Comparison of ENCODE assay signal across 8 cellular contexts in genomic region chr3:15794842-15795562, GRCh38. TPM values are rescaled to one million over a fixed set of nuclear protein-coding genes. Genes with fewer than 3 reads are reported as not detected.
DNase-seq lines count a peak whose midpoint lies in the region; ATAC-seq and TF ChIP-seq lines count a peak whose summit lies in the region.

No MANE protein-coding gene starts in this region.

- no peaks in the 10 kb centered on the region for H3K27me3 ChIP-seq in colonic mucosa
- no peaks in the 10 kb centered on the region for H3K27me3 ChIP-seq in ovary

- ATAC-seq in HG03342 (IDR thresholded peaks at IDR 0.05; ENCODE audit: unreplicated experiment), result no peak

- H3K4me3 Mint-ChIP-seq in Calu3 (ENCODE audit: low read depth, unreplicated experiment), result peak overlapping the region; percentile 34

- TF ChIP-seq CTCF in Calu3 (IDR thresholded peaks at IDR 0.05; ENCODE audit: unreplicated experiment) (no peak), colonic mucosa (IDR thresholded peaks at IDR 0.05) (no peak), ovary (IDR thresholded peaks at IDR 0.05) (no peak)

- intact Hi-C loops in Calu3 (cut with micrococcal nuclease; ENCODE audit: unreplicated experiment), result no loop called here
- intact Hi-C loops in colonic mucosa (cut with DNase I), result no loop called here
- intact Hi-C loops in ovary (cut with DNase I), result loop anchor here in 1 of 4 donors (10.0 kb wide), 1 partner anchor 160 kb away; no protein-coding TSS in a partner anchor

- H3K27me3 Mint-ChIP-seq in Calu3 (ENCODE audit: unreplicated experiment), result no peaks in the 10 kb centered on the region

- peaks cover 5% of the 10 kb centered on the region for H3K9me3 Mint-ChIP-seq in Calu3 (ENCODE audit: low read depth, unreplicated experiment)

- BruUV-seq in Calu3 (replicated peaks; lab: Mats Ljungman, UMichigan), result no TSS peak

- H3K4me1 ChIP-seq in colonic mucosa, result no peaks in the 10 kb centered on the region
- H3K4me1 ChIP-seq in ovary (ENCODE audit: insufficient read depth), result peaks cover 1% of the 10 kb centered on the region

- H3K4me3 ChIP-seq in colonic mucosa (no peak overlapping the region), ovary (peak overlapping the region; percentile 38)

- no peak for TF ChIP-seq EP300 in ovary (IDR thresholded peaks at IDR 0.05)

- no peak overlapping the region for H3K9ac ChIP-seq in colonic mucosa (ENCODE audit: low read depth in 2 of 2, low read length in 2 of 2)

- H3K9me3 ChIP-seq in colonic mucosa (no peaks in the 10 kb centered on the region), ovary (no peaks in the 10 kb centered on the region)

- TF ChIP-seq POLR2A in ovary (IDR thresholded peaks at IDR 0.05), result no peak

- H3K36me3 ChIP-seq in colonic mucosa (no peaks in the 10 kb centered on the region), ovary (no peaks in the 10 kb centered on the region)

- H3K27ac ChIP-seq in colonic mucosa (peak overlapping the region; percentile 78), ovary (peak overlapping the region in 1 of 2 donors; percentile 55)

- CTCF ChIA-PET in Calu3 (lab: Charles Lee), result no interaction called here

- peaks cover under 1% of the 10 kb centered on the region for H3K4me1 Mint-ChIP-seq in Calu3 (ENCODE audit: low read depth, unreplicated experiment)

- peaks cover 21% of the 10 kb centered on the region for H3K36me3 Mint-ChIP-seq in Calu3 (ENCODE audit: insufficient read depth, unreplicated experiment)

- 12 to 18% (median 18%) methylated on average over 2 of the region's 2 CpGs for WGBS in ovary, 3 donors

- DNase-seq in Calu3 (no peak), NAMALWA (ENCODE audit: low spot score) (peak; percentile 43), colonic mucosa (no peak), ovary (no peak), NCI-H1092 treated with DMSO at 0.1 percent for 48 hours (lab: John Stamatoyannopoulos, UW) (no peak), OCI-M2 (lab: John Stamatoyannopoulos, UW; ENCODE audit: unreplicated experiment) (no peak)
- DNase-seq in activated CD8-positive, alpha-beta memory T cell treated with anti-CD3 and anti-CD28 coated beads, Interleukin-2, amount 50 U/mL, for 48 hours, result no peak

- peak overlapping the region; percentile 61 for H3K27ac Mint-ChIP-seq in Calu3 (ENCODE audit: unreplicated experiment)

RNA-seq across cellular contexts. Expression of gene ANKRD28, which starts 2.8 kb away (rescaled TPM):
- 54.2 and 57.7 TPM in 2 replicates for total RNA-seq in Calu3 (2022)
- total RNA-seq in colonic mucosa, result 10 to 100 TPM; 40.7 to 46.2 TPM
- total RNA-seq in ovary, result 10 to 100 TPM; 39.2 to 79.4 (median 44.7) TPM
- 10 to 100 TPM; 21.2 to 23.2 TPM for polyA plus RNA-seq in ovary
